20 cellular contexts compared by ENCODE assay signal in genomic region chr14:37037636-37038387, GRCh38.
"Had no signal": no experiment of that assay in that cellular context is flagged by ENCODE, and none has a peak within 500 bp of the region (broad histone marks: within the 10 kb centered on the region; RNA-seq: fewer than 3 reads in every experiment).

No MANE protein-coding gene starts in this region.

- H3K4me1 ChIP-seq: spleen, testis, upper lobe of right lung had no signal

- DNase-seq: activated CD4-positive, alpha-beta T cell treated with anti-CD3 and anti-CD28 coated beads for 36 hours; activated CD4-positive, alpha-beta T cell treated with anti-CD3 and anti-CD28 coated beads, Interleukin-2, amount 50 U/mL, for 48 hours; activated gamma-delta T cell treated with Interleukin-2 at 50 U/mL for 16 hours; activated T-cell treated with anti-CD3 and anti-CD28 coated beads for 4 hours; effector memory CD4-positive, alpha-beta T cell; foreskin melanocyte; midbrain; nucleus accumbens; spleen; stimulated activated CD4-positive, alpha-beta T cell treated with anti-CD3 and anti-CD28 coated beads, Interleukin-4, amount 100 ng/mL, for 4 hours; testis; upper lobe of right lung had no signal

- FAIRE-seq: keratinocyte, TTC549 had no signal

- H3K9me3 ChIP-seq: esophagus muscularis mucosa, testis, upper lobe of right lung had no signal

- H3K27me3 ChIP-seq: esophagus muscularis mucosa, spleen, testis, upper lobe of right lung had no signal

- ATAC-seq: activated CD4-positive, alpha-beta T cell treated with anti-CD3 and anti-CD28 coated beads for 36 hours; activated naive CD4-positive, alpha-beta T cell treated with anti-CD3 and anti-CD28 coated beads, Interleukin-2, amount 50 U/mL, for 72 hours; left lobe of liver; stimulated activated memory B cell treated with anti-CD40 and anti-IgM and Interleukin-4, amounts not matched to agents 10 μg/mL and 1 μg/mL and 100 μg/mL, for 72 hours; upper lobe of right lung; WTC11 had no signal

- H3K27ac ChIP-seq: esophagus muscularis mucosa, spleen, testis, upper lobe of right lung had no signal

- H3K36me3 ChIP-seq: esophagus muscularis mucosa, spleen, upper lobe of right lung had no signal

- H3K4me3 ChIP-seq: esophagus muscularis mucosa, lung, spleen, testis, upper lobe of right lung had no signal
